ENCODE assay signal across 8 cellular contexts in genomic region chr19:29812080-29812880, GRCh38. TPM values are rescaled to one million over a fixed set of nuclear protein-coding genes. Genes with fewer than 3 reads are reported as not detected.
A peak's percentile ranks its signal among the peaks of the same experiment; 100 is the strongest.
DNase-seq lines count a peak whose midpoint lies in the region; ATAC-seq lines count a peak whose summit lies in the region.

No MANE protein-coding gene starts in this region.

- H3K9me3 Mint-ChIP-seq in activated T-helper 2 cell treated with anti-CD3 and anti-CD28 coated beads, Interferon-gamma antibody, Interleukin-2, Interleukin-4, amounts not matched to agents 10 μg/mL and 5 μg/mL and 100 μg/mL, durations not matched to agents 14 hours and 24 hours and 36 hours = no peaks in the 10 kb centered on the region
- no peaks in the 10 kb centered on the region for H3K9me3 Mint-ChIP-seq in stimulated activated naive B cell treated with anti-CD40 and anti-IgM and Interleukin-4, amounts not matched to agents 10 μg/mL and 1 μg/mL and 100 μg/mL, for 72 hours

- peak overlapping the region; percentile 51 for H3K4me3 ChIP-seq in iPS-11a (ENCODE audit: low read depth, low read length)

- H3K4me3 Mint-ChIP-seq in activated T-helper 2 cell treated with anti-CD3 and anti-CD28 coated beads, Interferon-gamma antibody, Interleukin-2, Interleukin-4, amounts not matched to agents 10 μg/mL and 5 μg/mL and 100 μg/mL, durations not matched to agents 14 hours and 24 hours and 36 hours (ENCODE audit: low read depth) = peak overlapping the region; percentile 85
- peak overlapping the region; percentile 89 to 90 for H3K4me3 Mint-ChIP-seq in stimulated activated naive B cell treated with anti-CD40 and anti-IgM and Interleukin-4, amounts not matched to agents 10 μg/mL and 1 μg/mL and 100 μg/mL, for 72 hours

- peaks cover 17% of the 10 kb centered on the region for H3K4me1 Mint-ChIP-seq in activated T-helper 2 cell treated with anti-CD3 and anti-CD28 coated beads, Interferon-gamma antibody, Interleukin-2, Interleukin-4, amounts not matched to agents 10 μg/mL and 5 μg/mL and 100 μg/mL, durations not matched to agents 14 hours and 24 hours and 36 hours (ENCODE audit: low read depth)
- peaks cover 13 to 25% of the 10 kb centered on the region in 2 donors for H3K4me1 Mint-ChIP-seq in stimulated activated naive B cell treated with anti-CD40 and anti-IgM and Interleukin-4, amounts not matched to agents 10 μg/mL and 1 μg/mL and 100 μg/mL, for 72 hours

- H3K27ac Mint-ChIP-seq in activated T-helper 2 cell treated with anti-CD3 and anti-CD28 coated beads, Interferon-gamma antibody, Interleukin-2, Interleukin-4, amounts not matched to agents 10 μg/mL and 5 μg/mL and 100 μg/mL, durations not matched to agents 14 hours and 24 hours and 36 hours = peak overlapping the region; percentile 65
- H3K27ac Mint-ChIP-seq in stimulated activated naive B cell treated with anti-CD40 and anti-IgM and Interleukin-4, amounts not matched to agents 10 μg/mL and 1 μg/mL and 100 μg/mL, for 72 hours = no peak overlapping the region

- intact Hi-C loops in activated T-helper 2 cell treated with anti-CD3 and anti-CD28 coated beads, Interferon-gamma antibody, Interleukin-2, Interleukin-4, amounts not matched to agents 10 μg/mL and 5 μg/mL and 100 μg/mL, durations not matched to agents 14 hours and 24 hours and 36 hours (cut with micrococcal nuclease) = no loop called here

- no peaks in the 10 kb centered on the region for H3K27me3 Mint-ChIP-seq in activated T-helper 2 cell treated with anti-CD3 and anti-CD28 coated beads, Interferon-gamma antibody, Interleukin-2, Interleukin-4, amounts not matched to agents 10 μg/mL and 5 μg/mL and 100 μg/mL, durations not matched to agents 14 hours and 24 hours and 36 hours (ENCODE audit: low read depth)
- H3K27me3 Mint-ChIP-seq in stimulated activated naive B cell treated with anti-CD40 and anti-IgM and Interleukin-4, amounts not matched to agents 10 μg/mL and 1 μg/mL and 100 μg/mL, for 72 hours = peaks cover 9 to 13% of the 10 kb centered on the region in 2 donors

- DNase-seq in AG08396 (ENCODE audit: low spot score) = peak; percentile 45
- DNase-seq in activated T-helper 2 cell treated with anti-CD3 and anti-CD28 coated beads, Interferon-gamma antibody, Interleukin-2, Interleukin-4, amounts not matched to agents 10 μg/mL and 5 μg/mL and 100 μg/mL, durations not matched to agents 14 hours and 24 hours and 36 hours (ENCODE audit: low spot score) = no peak
- peak; percentile 5 for DNase-seq in stimulated activated naive B cell treated with anti-CD40 and anti-IgM and Interleukin-4, amounts not matched to agents 10 μg/mL and 1 μg/mL and 100 μg/mL, for 72 hours
- no peak for DNase-seq in midbrain (lab: John Stamatoyannopoulos, UW)
- DNase-seq in OCI-M2 (lab: John Stamatoyannopoulos, UW; ENCODE audit: unreplicated experiment) = no peak

- H3K36me3 Mint-ChIP-seq in activated T-helper 2 cell treated with anti-CD3 and anti-CD28 coated beads, Interferon-gamma antibody, Interleukin-2, Interleukin-4, amounts not matched to agents 10 μg/mL and 5 μg/mL and 100 μg/mL, durations not matched to agents 14 hours and 24 hours and 36 hours (ENCODE audit: low read depth) = peaks cover 33% of the 10 kb centered on the region
- peaks cover 3 to 4% of the 10 kb centered on the region in 2 donors for H3K36me3 Mint-ChIP-seq in stimulated activated naive B cell treated with anti-CD40 and anti-IgM and Interleukin-4, amounts not matched to agents 10 μg/mL and 1 μg/mL and 100 μg/mL, for 72 hours

- ATAC-seq in GM19035 (IDR thresholded peaks at IDR 0.05; ENCODE audit: unreplicated experiment) = peak; percentile 14
- peak; percentile 16 for ATAC-seq in HG03571 (IDR thresholded peaks at IDR 0.05; ENCODE audit: unreplicated experiment)
- peak; percentile 8 to 14 for ATAC-seq in stimulated activated naive B cell treated with anti-CD40 and anti-IgM and Interleukin-4, amounts not matched to agents 10 μg/mL and 1 μg/mL and 100 μg/mL, for 72 hours (replicated peaks)

RNA-seq across cellular contexts. Expression of gene CCNE1, which starts 0.5 kb away (rescaled TPM):
- total RNA-seq in activated T-helper 2 cell treated with anti-CD3 and anti-CD28 coated beads, Interferon-gamma antibody, Interleukin-2, Interleukin-4, amounts not matched to agents 10 μg/mL and 5 μg/mL and 100 μg/mL, durations not matched to agents 14 hours and 24 hours and 36 hours = 37.4 and 39.6 TPM in 2 replicates

Comparison
In these comparisons a context has a peak if more than half of its experiments do, and no peak if none do; other contexts are left out.
1. DNase-seq: peak in AG08396 (single experiment) and stimulated activated naive B cell treated with anti-CD40 and anti-IgM and Interleukin-4, amounts not matched to agents 10 μg/mL and 1 μg/mL and 100 μg/mL, for 72 hours (single experiment); none in activated T-helper 2 cell treated with anti-CD3 and anti-CD28 coated beads, Interferon-gamma antibody, Interleukin-2, Interleukin-4, amounts not matched to agents 10 μg/mL and 5 μg/mL and 100 μg/mL, durations not matched to agents 14 hours and 24 hours and 36 hours (single experiment), midbrain (single experiment) and OCI-M2 (single experiment).
2. Peak in every context shown above with its lines, with median percentiles within 50 percentile points of each other: ATAC-seq.